ENCODE assay signal across 11 cellular contexts in the genomic region with DNA sequence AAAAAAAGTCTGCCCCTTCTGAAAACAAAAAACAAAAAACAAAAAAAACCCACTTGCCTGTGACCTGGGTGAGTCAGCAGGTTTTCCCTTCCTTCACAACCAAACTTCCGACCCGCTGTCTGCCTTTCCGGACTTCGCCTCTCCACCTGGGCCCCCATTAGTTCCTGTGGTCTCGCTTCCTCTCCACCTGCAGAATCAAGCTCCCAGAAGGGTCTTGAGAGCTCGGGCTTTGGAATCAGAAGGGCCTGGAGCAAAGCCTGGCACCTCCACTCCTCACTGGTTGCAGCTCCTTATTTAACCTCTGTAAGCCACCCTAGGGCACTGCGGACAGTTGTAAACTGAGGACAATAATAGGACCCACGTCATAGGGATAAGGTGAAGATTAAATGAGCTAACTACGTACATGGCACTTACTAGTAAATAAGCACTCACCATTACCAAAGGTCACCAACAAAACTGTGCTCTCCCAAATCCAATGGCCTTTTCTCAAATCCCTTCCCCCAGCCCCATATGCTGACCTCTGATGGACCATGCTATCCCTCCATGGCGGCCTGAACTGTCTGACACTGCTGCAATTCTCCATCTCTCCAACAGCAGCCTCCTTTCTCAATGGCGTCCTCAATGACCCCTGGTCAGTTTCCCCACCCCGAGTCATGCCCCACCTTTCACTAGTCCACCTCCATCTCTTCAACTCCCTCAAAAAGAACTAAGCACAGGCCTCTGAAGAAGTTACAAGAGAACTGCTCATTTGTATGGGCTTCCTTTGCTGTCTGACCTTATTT.
DNase-seq lines count a peak whose midpoint lies in the region; ATAC-seq lines count a peak whose summit lies in the region.
"Had no signal": no experiment of that assay in that cellular context is flagged by ENCODE, and none has a peak within 500 bp of the region (broad histone marks: within the 10 kb centered on the region; RNA-seq: fewer than 3 reads in every experiment).

No MANE protein-coding gene starts in this region.

- no peak overlapping the region for H3K4me3 ChIP-seq in aorta (ENCODE audit: low read length in 2 of 2)
- H3K4me3 ChIP-seq: hepatocyte had no signal

- WGBS in aorta, 2 donors = 95 to 97% methylated on average over 12 of the region's 12 CpGs

- H3K27me3 ChIP-seq in aorta (ENCODE audit: control insufficient read depth in 1 of 2, insufficient read depth in 2 of 2, low read length in 1 of 2) = peaks cover 0 to 1% of the 10 kb centered on the region in 2 donors
- H3K27me3 ChIP-seq: hepatocyte had no signal

- no peaks in the 10 kb centered on the region for H3K9me3 ChIP-seq in aorta (ENCODE audit: control insufficient read depth, low read length)

- H3K36me3 ChIP-seq in aorta (ENCODE audit: control insufficient read depth in 1 of 2, insufficient read depth in 2 of 2, low read length in 1 of 2) = peaks cover 0 to 7% of the 10 kb centered on the region in 2 donors

- H3K27me3 Mint-ChIP-seq in IgD-negative memory B cell = no peaks in the 10 kb centered on the region
- no peaks in the 10 kb centered on the region for H3K27me3 Mint-ChIP-seq in activated naive CD4-positive, alpha-beta T cell treated with anti-CD3 and anti-CD28 coated beads, Interleukin-2, amount 50 U/mL, for 24 hours

- peak; percentile 10 to 50 for ATAC-seq in activated CD4-positive, CD25-positive, alpha-beta regulatory T cell treated with anti-CD3 and anti-CD28 coated beads, Interleukin-2, amount 50 U/mL, for 24 hours
- ATAC-seq in HG03039 (IDR thresholded peaks at IDR 0.05; ENCODE audit: unreplicated experiment) = no peak
- ATAC-seq in aorta (ENCODE audit: low FRiP score) = no peak

- peaks cover 22 to 55% (median 40%) of the 10 kb centered on the region in 3 donors for H3K4me1 Mint-ChIP-seq in IgD-negative memory B cell
- H3K4me1 Mint-ChIP-seq in activated naive CD4-positive, alpha-beta T cell treated with anti-CD3 and anti-CD28 coated beads, Interleukin-2, amount 50 U/mL, for 24 hours = peaks cover 70% of the 10 kb centered on the region

- H3K9me3 Mint-ChIP-seq in IgD-negative memory B cell = no peaks in the 10 kb centered on the region
- no peaks in the 10 kb centered on the region for H3K9me3 Mint-ChIP-seq in activated naive CD4-positive, alpha-beta T cell treated with anti-CD3 and anti-CD28 coated beads, Interleukin-2, amount 50 U/mL, for 24 hours

- H3K27ac ChIP-seq in aorta (ENCODE audit: low read depth in 1 of 2, low read length in 2 of 2) = no peak overlapping the region
- H3K27ac ChIP-seq: 22Rv1, hepatocyte, HL-60 had no signal

- H3K27ac Mint-ChIP-seq in IgD-negative memory B cell = peak overlapping the region; percentile 40 to 80 (median 70)
- H3K27ac Mint-ChIP-seq in activated naive CD4-positive, alpha-beta T cell treated with anti-CD3 and anti-CD28 coated beads, Interleukin-2, amount 50 U/mL, for 24 hours = peak overlapping the region; percentile 95

- peak overlapping the region in 3 of 4 donors; percentile 3 to 78 (median 49) for H3K4me3 Mint-ChIP-seq in IgD-negative memory B cell
- peak overlapping the region; percentile 76 for H3K4me3 Mint-ChIP-seq in activated naive CD4-positive, alpha-beta T cell treated with anti-CD3 and anti-CD28 coated beads, Interleukin-2, amount 50 U/mL, for 24 hours

- H3K4me1 ChIP-seq in aorta (ENCODE audit: control insufficient read depth in 1 of 2, insufficient read depth in 2 of 2, low read length in 2 of 2) = no peaks in the 10 kb centered on the region

- H3K36me3 Mint-ChIP-seq in IgD-negative memory B cell = peaks cover 3% of the 10 kb centered on the region
- H3K36me3 Mint-ChIP-seq in activated naive CD4-positive, alpha-beta T cell treated with anti-CD3 and anti-CD28 coated beads, Interleukin-2, amount 50 U/mL, for 24 hours = peaks cover 19% of the 10 kb centered on the region

- intact Hi-C loops in aorta (cut with DNase I) = loop anchor here in 1 of 2 donors (10.0 kb wide), 1 partner anchor 125 kb away; no protein-coding TSS in a partner anchor

- DNase-seq in activated CD4-positive, CD25-positive, alpha-beta regulatory T cell treated with anti-CD3 and anti-CD28 coated beads, Interleukin-2, amount 50 U/mL, for 72 hours = no peak
- peak; percentile 39 for DNase-seq in stimulated activated CD8-positive, alpha-beta memory T cell treated with anti-CD3 and anti-CD28 coated beads, Interleukin-4, amount 100 ng/mL, for 48 hours
- DNase-seq in ureter (ENCODE audit: low spot score) (no peak), aorta (no peak)

Comparison
In these comparisons a context has a peak if more than half of its experiments do, and no peak if none do; other contexts are left out.
1. ATAC-seq: peak in activated CD4-positive, CD25-positive, alpha-beta regulatory T cell treated with anti-CD3 and anti-CD28 coated beads, Interleukin-2, amount 50 U/mL, for 24 hours (2 of 2); none in HG03039 (single experiment) and aorta (single experiment).